Comparison of ENCODE assay signal across 8 cellular contexts in the genomic region with DNA sequence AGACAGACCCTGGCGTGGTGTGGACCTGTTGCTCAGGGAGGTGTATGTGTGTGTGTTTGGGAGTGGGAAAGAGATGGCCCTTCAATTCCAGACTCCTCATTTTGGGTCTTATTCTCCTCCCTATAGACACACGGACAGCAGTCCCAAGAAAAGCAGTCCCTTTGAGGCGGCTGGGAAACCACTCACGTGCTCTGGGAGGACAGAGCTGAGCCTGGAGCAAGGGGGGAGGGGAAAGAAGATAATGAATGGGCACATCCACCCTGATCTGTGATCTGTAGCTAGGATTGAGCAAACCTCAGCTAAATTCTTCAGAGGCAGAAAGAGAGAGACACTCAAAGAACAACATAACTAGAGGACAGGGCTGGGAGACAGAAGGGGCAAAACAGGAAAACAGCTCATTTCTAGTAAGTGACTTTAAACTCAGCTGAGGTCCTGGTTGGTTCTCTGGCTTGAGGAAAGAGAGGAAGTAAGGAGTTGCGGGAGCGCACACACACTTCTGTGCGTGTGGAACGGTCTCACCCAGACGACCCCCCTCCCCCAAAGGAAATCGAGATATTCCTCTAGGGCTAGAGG. TPM values are rescaled to one million over a fixed set of nuclear protein-coding genes. Genes with fewer than 3 reads are reported as not detected.
A peak's percentile ranks its signal among the peaks of the same experiment; 100 is the strongest.
DNase-seq lines count a peak whose midpoint lies in the region; ATAC-seq, FAIRE-seq and TF ChIP-seq lines count a peak whose summit lies in the region.

No MANE protein-coding gene starts in this region.

- TF ChIP-seq POLR2A in tibial nerve (IDR thresholded peaks at IDR 0.05) = no peak

- no peaks in the 10 kb centered on the region for H3K27me3 Mint-ChIP-seq in astrocyte (ENCODE audit: low read depth, unreplicated experiment)

- H3K27ac ChIP-seq in C4-2B (peak overlapping the region; percentile 96), astrocyte (ENCODE audit: low read depth, low read length) (peak overlapping the region; percentile 71), tibial nerve (peak overlapping the region in 3 of 4 donors; percentile 83 to 89 (median 86))

- H2AFZ ChIP-seq in astrocyte (ENCODE audit: low read depth, low read length) = no peak overlapping the region

- H4K20me1 ChIP-seq in astrocyte (ENCODE audit: insufficient read depth, low read length) = peaks cover 53% of the 10 kb centered on the region

- H3K9ac ChIP-seq in astrocyte (ENCODE audit: low read length) = peak overlapping the region; percentile 99

- intact Hi-C loops in left colon (cut with DNase I, micrococcal nuclease) = no loop called here

- in situ Hi-C loops in KBM-7 (cut with MboI; ENCODE audit: low pct_unique_long_range_greater_than_20kb, low sequenced_read_pairs) = no loop called here
- in situ Hi-C loops in G401 (cut with HindIII; ENCODE audit: low sequenced_read_pairs) = no loop called here

- no peak for TF ChIP-seq CTCF in C4-2B (conservative IDR thresholded peaks at IDR 0.05)
- no peak for TF ChIP-seq CTCF in astrocyte (IDR thresholded peaks at IDR 0.05; ENCODE audit: insufficient read depth, low read depth, low read length)
- TF ChIP-seq CTCF in tibial nerve (IDR thresholded peaks at IDR 0.05) = no peak

- peak overlapping the region; percentile 87 for H3K27ac Mint-ChIP-seq in astrocyte (ENCODE audit: unreplicated experiment)

- peak overlapping the region; percentile 94 for H3K4me3 Mint-ChIP-seq in astrocyte (ENCODE audit: unreplicated experiment)

- no peak for TF ChIP-seq EP300 in tibial nerve (IDR thresholded peaks at IDR 0.05)

- peak overlapping the region; percentile 95 for H3K4me2 ChIP-seq in astrocyte (ENCODE audit: low read length)

- H3K4me3 ChIP-seq in astrocyte (ENCODE audit: insufficient read depth, low read depth, low read length) = peak overlapping the region; percentile 96
- peak overlapping the region; percentile 73 to 98 (median 84) for H3K4me3 ChIP-seq in tibial nerve

- H3K27me3 ChIP-seq in astrocyte (ENCODE audit: insufficient read depth, low read length) = no peaks in the 10 kb centered on the region
- no peaks in the 10 kb centered on the region for H3K27me3 ChIP-seq in tibial nerve

- 4 to 8% methylated on average over 10 of the region's 10 CpGs for WGBS in tibial nerve, 2 donors

- H3K36me3 ChIP-seq in astrocyte (ENCODE audit: insufficient read depth, low read length) (peaks cover 3% of the 10 kb centered on the region), tibial nerve (peaks cover 0 to 14% (median 0%) of the 10 kb centered on the region in 3 donors)

- ATAC-seq in left colon (peak; percentile 27), GM19455 (IDR thresholded peaks at IDR 0.05; ENCODE audit: unreplicated experiment) (no peak)

- peaks cover 57% of the 10 kb centered on the region for H3K79me2 ChIP-seq in astrocyte (ENCODE audit: insufficient read depth, low read length)

- no peaks in the 10 kb centered on the region for H3K9me3 Mint-ChIP-seq in astrocyte (ENCODE audit: unreplicated experiment)

- peaks cover 6% of the 10 kb centered on the region for H3K4me1 Mint-ChIP-seq in astrocyte (ENCODE audit: low read depth, unreplicated experiment)

- peaks cover 5% of the 10 kb centered on the region for H3K36me3 Mint-ChIP-seq in astrocyte (ENCODE audit: low read depth, unreplicated experiment)

- H3K9me3 ChIP-seq in astrocyte (ENCODE audit: insufficient read depth, low read depth, low read length) (no peaks in the 10 kb centered on the region), tibial nerve (peaks cover 0 to 8% (median 0%) of the 10 kb centered on the region in 4 donors)

- H3K4me1 ChIP-seq in astrocyte (ENCODE audit: insufficient read depth, low read length) (peaks cover 16% of the 10 kb centered on the region), tibial nerve (peaks cover 0 to 44% (median 23%) of the 10 kb centered on the region in 4 donors)

- DNase-seq in KBM-7 (peak; percentile 81), astrocyte (ENCODE audit: low read depth) (peak; percentile 25), left colon (no peak), tibial nerve (ENCODE audit: low spot score in 2 of 2) (no peak), G401 (ENCODE audit: low spot score) (no peak), hippocampal formation (lab: John Stamatoyannopoulos, UW) (no peak)

- FAIRE-seq in astrocyte (lab: Jason Lieb, UNC) = peak; percentile 60

RNA-seq across cellular contexts. Expression of a gene that starts 0.8 kb away (rescaled TPM):
- total RNA-seq in astrocyte (201 and 209 TPM in 2 replicates), left colon (100 to 1,000 TPM; 166 TPM), tibial nerve (100 to 1,000 TPM in 3 of 4 donors, 10 to 100 TPM in 1; 94.8 to 137 (median 117) TPM)
- 130 and 145 TPM in 2 replicates for total RNA-seq in G401 (2014; rRNA removed; shearing (Covaris generic))

RNA-seq across cellular contexts. Expression of a gene that starts 26.9 kb away (rescaled TPM):
- total RNA-seq in astrocyte (not detected in 2 replicates), left colon (under 1 TPM; 0.06 TPM), tibial nerve (under 1 TPM in 1 of 4 donors, not detected in 3; 0.30 TPM)
- total RNA-seq in G401 (2014; rRNA removed; shearing (Covaris generic)) = not detected in 2 replicates

RNA-seq across cellular contexts. Expression of a gene that starts 31.2 kb away (rescaled TPM):
- total RNA-seq in astrocyte (not detected in 2 replicates), left colon (not detected), tibial nerve (not detected)
- total RNA-seq in G401 (2014; rRNA removed; shearing (Covaris generic)) = not detected in 2 replicates

RNA-seq across cellular contexts. Expression of a gene that starts 31.4 kb away (rescaled TPM):
- total RNA-seq in astrocyte (not detected in 2 replicates), left colon (not detected), tibial nerve (under 1 TPM in 1 of 4 donors, not detected in 3; 0.22 TPM)
- not detected in 2 replicates for total RNA-seq in G401 (2014; rRNA removed; shearing (Covaris generic))

RNA-seq across cellular contexts. Expression of a gene that starts 32.8 kb away (rescaled TPM):
- 23.6 and 25.5 TPM in 2 replicates for total RNA-seq in astrocyte
- 10 to 100 TPM; 23.6 TPM for total RNA-seq in left colon
- 100 to 1,000 TPM in 2 of 4 donors, 10 to 100 TPM in 2; 92.2 to 143 (median 105) TPM for total RNA-seq in tibial nerve
- total RNA-seq in G401 (2014; rRNA removed; shearing (Covaris generic)) = 26.3 and 28.6 TPM in 2 replicates

Comparison
In these comparisons a context has a peak if more than half of its experiments do, and no peak if none do; other contexts are left out.
1. DNase-seq: peak in KBM-7 (single experiment) and astrocyte (single experiment); none in left colon (0 of 2), tibial nerve (0 of 2), G401 (single experiment) and hippocampal formation (0 of 2).
2. Peak in every context shown above with its lines, with median percentiles within 50 percentile points of each other: H3K27ac ChIP-seq.